Comparison of ENCODE assay signal across 13 cellular contexts in genomic region chr3:181278468-181279238, GRCh38.
DNase-seq lines count a peak whose midpoint lies in the region; ATAC-seq, FAIRE-seq and TF ChIP-seq lines count a peak whose summit lies in the region.
"Had no signal": no experiment of that assay in that cellular context is flagged by ENCODE, and none has a peak within 500 bp of the region (broad histone marks: within the 10 kb centered on the region; RNA-seq: fewer than 3 reads in every experiment).

No MANE protein-coding gene starts in this region.

- H3K27ac ChIP-seq in Karpas-422 (ENCODE audit: low read length) (no peak overlapping the region), lower lobe of right lung (no peak overlapping the region)
- H3K27ac ChIP-seq: thyroid gland had no signal

- H3K4me1 ChIP-seq in Karpas-422 (ENCODE audit: low read length) (no peaks in the 10 kb centered on the region), lower lobe of right lung (no peaks in the 10 kb centered on the region)
- H3K4me1 ChIP-seq: thyroid gland had no signal

- no peak overlapping the region for H3K9ac ChIP-seq in Karpas-422 (ENCODE audit: low read length)

- no peaks in the 10 kb centered on the region for H3K79me2 ChIP-seq in Karpas-422 (ENCODE audit: low read length)

- peak; percentile 9 for TF ChIP-seq CTCF in lower lobe of right lung (IDR thresholded peaks at IDR 0.05)

- H4K20me1 ChIP-seq in Karpas-422 (ENCODE audit: insufficient read depth, low read depth, low read length), result no peaks in the 10 kb centered on the region

- no peaks in the 10 kb centered on the region for H3K27me3 ChIP-seq in Karpas-422 (ENCODE audit: low read length)
- no peaks in the 10 kb centered on the region for H3K27me3 ChIP-seq in lower lobe of right lung (ENCODE audit: low read depth)
- H3K27me3 ChIP-seq: thyroid gland had no signal

- no peak for ATAC-seq in lower lobe of right lung

- intact Hi-C loops in lower lobe of right lung (cut with DNase I), result no loop called here

- no peak for FAIRE-seq in RCC 7860 (lab: Jason Lieb, UNC)

- H3K36me3 ChIP-seq in Karpas-422 (ENCODE audit: insufficient read depth, low read length) (no peaks in the 10 kb centered on the region), lower lobe of right lung (no peaks in the 10 kb centered on the region)
- H3K36me3 ChIP-seq: thyroid gland had no signal

- H3K4me3 ChIP-seq in Karpas-422 (ENCODE audit: low read length) (no peak overlapping the region), lower lobe of right lung (no peak overlapping the region)
- H3K4me3 ChIP-seq: thyroid gland had no signal

- no peak overlapping the region for H2AFZ ChIP-seq in Karpas-422 (ENCODE audit: low read length)

- no peaks in the 10 kb centered on the region for H3K9me3 ChIP-seq in Karpas-422 (ENCODE audit: low read length)
- H3K9me3 ChIP-seq in lower lobe of right lung, result no peaks in the 10 kb centered on the region
- H3K9me3 ChIP-seq: thyroid gland had no signal

- no peak overlapping the region for H3K4me2 ChIP-seq in Karpas-422 (ENCODE audit: low read depth, low read length, poor library complexity, severe bottlenecking)

- DNase-seq in COR-L47 (lab: John Stamatoyannopoulos, UW), result peak; percentile 66
- DNase-seq in Karpas-422, result peak; percentile 48
- DNase-seq in SW480 (ENCODE audit: low spot score), result peak; percentile 9
- no peak for DNase-seq in lower lobe of right lung
- no peak for DNase-seq in RCC 7860 (ENCODE audit: low spot score)
- DNase-seq in activated CD4-positive, alpha-beta T cell treated with anti-CD3 and anti-CD28 coated beads for 4 hours, result no peak
- DNase-seq in AG08396 (ENCODE audit: low spot score), result no peak
- no peak for DNase-seq in HuH-7.5 (ENCODE audit: low spot score)
- DNase-seq: activated naive CD4-positive, alpha-beta T cell treated with anti-CD3 and anti-CD28 coated beads, Interleukin-2, amount 10 ng/mL, durations not matched to agents 7 days and 5 days; DMS79; NCI-H1930; T-helper 9 cell; thyroid gland had no signal

- H3K9me2 ChIP-seq in Karpas-422 (replicated peaks; ENCODE audit: insufficient read depth, low read length), result no peaks in the 10 kb centered on the region

Comparison
In these comparisons a context has a peak if more than half of its experiments do, and no peak if none do; other contexts are left out.
1. DNase-seq: peak in COR-L47 (single experiment), Karpas-422 (single experiment) and SW480 (single experiment); none in lower lobe of right lung (single experiment), RCC 7860 (single experiment), activated CD4-positive, alpha-beta T cell treated with anti-CD3 and anti-CD28 coated beads for 4 hours (0 of 2), AG08396 (single experiment) and HuH-7.5 (single experiment).